ENCODE assay signal across 10 cellular contexts in the genomic region with DNA sequence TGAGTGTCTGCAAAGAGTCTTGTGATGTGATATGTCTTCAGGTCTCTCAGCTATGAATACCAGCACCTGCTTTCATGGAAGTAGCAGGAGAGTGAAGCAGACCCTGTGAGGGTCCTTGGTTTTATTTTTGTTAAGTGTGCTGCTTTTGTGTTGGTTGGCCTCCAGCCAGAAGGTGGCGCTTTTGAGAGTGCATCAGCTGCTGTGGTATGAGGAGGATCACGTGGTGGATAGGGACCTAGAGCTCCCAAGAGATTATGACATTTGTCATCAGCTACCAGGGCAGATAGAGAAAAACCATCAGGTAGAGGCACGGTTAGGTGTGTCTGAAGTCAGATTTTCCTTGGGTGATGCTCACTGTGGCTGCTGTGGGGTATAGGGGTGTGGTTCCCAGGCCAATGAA.
DNase-seq lines count a peak whose midpoint lies in the region; ATAC-seq, FAIRE-seq and TF ChIP-seq lines count a peak whose summit lies in the region.
"Had no signal": no experiment of that assay in that cellular context is flagged by ENCODE, and none has a peak within 500 bp of the region (broad histone marks: within the 10 kb centered on the region; RNA-seq: fewer than 3 reads in every experiment).

No MANE protein-coding gene starts in this region.

- peak; percentile 68 for TF ChIP-seq CTCF in GM12873 (IDR thresholded peaks at IDR 0.05; ENCODE audit: insufficient read depth, low read depth, low read length, missing control alignments)
- TF ChIP-seq CTCF in LNCAP (IDR thresholded peaks at IDR 0.05): peak; percentile 17; the same call in 1 of the 2 replicates
- peak; percentile 59 for TF ChIP-seq CTCF in endodermal cell (conservative IDR thresholded peaks at IDR 0.05)
- TF ChIP-seq CTCF in chondrocyte (IDR thresholded peaks at IDR 0.05): no peak
- no peak for TF ChIP-seq CTCF in pancreas (IDR thresholded peaks at IDR 0.05)

- H3K27ac ChIP-seq in endodermal cell (ENCODE audit: low read depth, low read length) (no peak overlapping the region), pancreas (no peak overlapping the region)

- no peak overlapping the region for H3K4me3 Mint-ChIP-seq in endodermal cell
- H3K4me3 Mint-ChIP-seq in chondrocyte (ENCODE audit: unreplicated experiment): no peak overlapping the region

- H3K4me1 Mint-ChIP-seq in endodermal cell (no peaks in the 10 kb centered on the region), chondrocyte (ENCODE audit: low read depth) (no peaks in the 10 kb centered on the region)

- H3K27ac Mint-ChIP-seq in endodermal cell: no peak overlapping the region
- H3K27ac Mint-ChIP-seq in chondrocyte (ENCODE audit: unreplicated experiment): no peak overlapping the region

- H3K36me3 ChIP-seq in endodermal cell (ENCODE audit: control insufficient read depth, insufficient read depth, low read length) (no peaks in the 10 kb centered on the region), pancreas (no peaks in the 10 kb centered on the region)

- H3K9me3 ChIP-seq in endodermal cell (ENCODE audit: control insufficient read depth, low read length) (no peaks in the 10 kb centered on the region), pancreas (no peaks in the 10 kb centered on the region)

- no peak for FAIRE-seq in pancreas (lab: Jason Lieb, UNC)
- FAIRE-seq: endothelial cell of umbilical vein had no signal

- H3K36me3 Mint-ChIP-seq in endodermal cell (ENCODE audit: low read depth) (no peaks in the 10 kb centered on the region), chondrocyte (ENCODE audit: low read depth) (no peaks in the 10 kb centered on the region)

- H3K27me3 Mint-ChIP-seq in endodermal cell (ENCODE audit: insufficient read depth) (no peaks in the 10 kb centered on the region), chondrocyte (ENCODE audit: low read depth) (no peaks in the 10 kb centered on the region)

- H3K9ac ChIP-seq in endodermal cell (ENCODE audit: extremely low read depth, low read length, poor library complexity, severe bottlenecking): no peak overlapping the region

- intact Hi-C loops in pancreas (cut with DNase I): no loop called here

- H3K27me3 ChIP-seq in endodermal cell (ENCODE audit: control insufficient read depth, insufficient read depth, low read length, poor library complexity, severe bottlenecking) (no peaks in the 10 kb centered on the region), pancreas (no peaks in the 10 kb centered on the region)

- H3K4me3 ChIP-seq in endodermal cell (ENCODE audit: low read length): no peak overlapping the region
- H3K4me3 ChIP-seq in pancreas: no peak overlapping the region

- ATAC-seq in GM21423 (IDR thresholded peaks at IDR 0.05; ENCODE audit: unreplicated experiment) (peak; percentile 59), pancreas (no peak)

- WGBS in endodermal cell (ENCODE audit: insufficient coverage in 1 of 2, insufficient read length in 1 of 2), 2 experiments: 50 to 100% methylated on average over 1 to 2 of the region's 3 CpGs
- 47 to 51% methylated on average over 3 of the region's 3 CpGs for WGBS in pancreas, 2 donors

- H3K9me3 Mint-ChIP-seq in endodermal cell (peaks cover 54% of the 10 kb centered on the region), chondrocyte (ENCODE audit: low read depth) (peaks cover 36% of the 10 kb centered on the region)

- DNase-seq in endodermal cell (peak; percentile 74), globus pallidus (ENCODE audit: low spot score) (no peak), chondrocyte (ENCODE audit: low spot score) (no peak), NCI-H2107 (lab: John Stamatoyannopoulos, UW) (no peak), pancreas (no peak)
- DNase-seq: EL had no signal

- H3K4me1 ChIP-seq in endodermal cell (ENCODE audit: control insufficient read depth, insufficient read depth, low read length) (no peaks in the 10 kb centered on the region), pancreas (no peaks in the 10 kb centered on the region)

Comparison
In these comparisons a context has a peak if more than half of its experiments do, and no peak if none do; other contexts are left out.
1. CTCF ChIP-seq: peak in GM12873 (single experiment), LNCAP (single experiment) and endodermal cell (single experiment); none in chondrocyte (single experiment) and pancreas (0 of 4).